ENCODE assay signal across 21 cellular contexts in the genomic region with DNA sequence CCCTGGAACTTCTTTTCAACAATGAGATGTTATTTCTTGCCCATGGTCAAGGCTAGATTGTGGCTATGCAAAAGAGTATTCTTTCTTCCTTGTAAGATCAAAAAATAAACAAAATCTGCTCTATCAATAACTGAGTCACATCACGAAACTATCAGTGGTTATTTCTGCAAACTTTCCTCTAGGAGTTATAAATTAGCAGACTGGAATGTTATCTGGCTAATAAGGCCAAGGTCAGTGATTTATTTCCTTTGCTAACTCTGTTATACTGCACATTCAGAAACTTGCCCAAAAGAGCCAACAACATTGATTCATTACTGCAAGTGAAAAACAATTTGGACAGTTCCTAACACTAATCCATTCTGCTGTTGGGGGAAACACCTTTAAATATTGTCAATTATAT.
"Had no signal": no experiment of that assay in that cellular context is flagged by ENCODE, and none has a peak within 500 bp of the region (broad histone marks: within the 10 kb centered on the region; RNA-seq: fewer than 3 reads in every experiment).

No MANE protein-coding gene starts in this region.

- H3K9me3 ChIP-seq: neutrophil, pancreas, sigmoid colon, spleen, thoracic aorta, upper lobe of left lung had no signal

- H3K4me3 Mint-ChIP-seq: activated naive CD4-positive, alpha-beta T cell treated with anti-CD3 and anti-CD28 coated beads, Interleukin-2, amount 50 U/mL, for 24 hours; activated T-cell treated with anti-CD3 and anti-CD28 coated beads, Interleukin-2, amount 50 U/mL, for 4 hours; natural killer cell; stimulated activated naive B cell treated with anti-CD40 and anti-IgM and Interleukin-4, amounts not matched to agents 10 μg/mL and 1 μg/mL and 100 μg/mL, for 72 hours had no signal

- H3K27me3 Mint-ChIP-seq: activated naive CD4-positive, alpha-beta T cell treated with anti-CD3 and anti-CD28 coated beads, Interleukin-2, amount 50 U/mL, for 24 hours had no signal

- H3K27me3 ChIP-seq: brain microvascular endothelial cell, neutrophil, pancreas, sigmoid colon, spleen, upper lobe of left lung had no signal

- FAIRE-seq: colon, endometrium, frontal cortex, kidney, pancreas had no signal

- ATAC-seq: activated CD4-positive, CD25-positive, alpha-beta regulatory T cell treated with anti-CD3 and anti-CD28 coated beads, Interleukin-2, amount 50 U/mL, for 24 hours; activated T-cell treated with anti-CD3 and anti-CD28 coated beads, Interleukin-2, amount 50 U/mL, for 4 hours; left lobe of liver; natural killer cell; stimulated activated naive B cell treated with anti-CD40 and anti-IgM and Interleukin-4, amounts not matched to agents 10 μg/mL and 1 μg/mL and 100 μg/mL, for 72 hours had no signal

- H3K4me3 ChIP-seq: lung, pancreas, sigmoid colon, spleen, thoracic aorta, upper lobe of left lung had no signal

- H3K9me3 Mint-ChIP-seq: activated naive CD4-positive, alpha-beta T cell treated with anti-CD3 and anti-CD28 coated beads, Interleukin-2, amount 50 U/mL, for 24 hours; activated T-cell treated with anti-CD3 and anti-CD28 coated beads, Interleukin-2, amount 50 U/mL, for 4 hours; natural killer cell; stimulated activated naive B cell treated with anti-CD40 and anti-IgM and Interleukin-4, amounts not matched to agents 10 μg/mL and 1 μg/mL and 100 μg/mL, for 72 hours had no signal

- DNase-seq: activated effector memory CD4-positive, alpha-beta T cell treated with anti-CD3 and anti-CD28 coated beads, Interleukin-2, amount 50 U/mL, for 16 hours; activated T-cell treated with anti-CD3 and anti-CD28 coated beads, Interleukin-2, amount 50 U/mL, for 4 hours; brain microvascular endothelial cell; central memory CD4-positive, alpha-beta T cell; kidney; natural killer cell; pancreas; sigmoid colon; spleen; stimulated activated naive B cell treated with anti-CD40 and anti-IgM and Interleukin-4, amounts not matched to agents 10 μg/mL and 1 μg/mL and 100 μg/mL, for 72 hours; T1000; upper lobe of left lung had no signal

- H3K27ac ChIP-seq: brain microvascular endothelial cell, neutrophil, sigmoid colon, thoracic aorta, upper lobe of left lung had no signal

- H3K27ac Mint-ChIP-seq: activated naive CD4-positive, alpha-beta T cell treated with anti-CD3 and anti-CD28 coated beads, Interleukin-2, amount 50 U/mL, for 24 hours; natural killer cell; stimulated activated naive B cell treated with anti-CD40 and anti-IgM and Interleukin-4, amounts not matched to agents 10 μg/mL and 1 μg/mL and 100 μg/mL, for 72 hours had no signal
